17 cellular contexts compared by ENCODE assay signal in the genomic region with DNA sequence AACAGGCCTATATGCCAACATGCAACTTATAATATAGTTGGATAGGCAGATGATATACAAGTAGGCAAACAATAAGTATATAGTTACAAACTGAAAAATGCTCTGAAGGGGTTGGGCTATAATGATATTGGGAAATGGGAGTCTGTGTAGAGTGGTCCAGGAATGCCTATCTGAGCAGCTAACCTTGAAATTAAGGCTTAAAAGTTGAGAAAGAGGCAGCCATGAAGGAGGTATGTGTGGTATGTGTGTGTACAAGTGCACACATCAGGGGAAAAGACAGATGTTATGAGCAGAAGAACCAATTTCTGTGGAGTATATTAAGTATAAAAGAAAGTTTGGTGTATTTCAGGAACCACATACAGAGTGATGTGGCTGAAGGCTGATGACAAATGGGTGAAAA.
DNase-seq lines count a peak whose midpoint lies in the region; ATAC-seq and TF ChIP-seq lines count a peak whose summit lies in the region.
"Had no signal": no experiment of that assay in that cellular context is flagged by ENCODE, and none has a peak within 500 bp of the region (broad histone marks: within the 10 kb centered on the region; RNA-seq: fewer than 3 reads in every experiment).

No MANE protein-coding gene starts in this region.

- peaks cover 64% of the 10 kb centered on the region for H3K4me1 ChIP-seq in ACC112 (ENCODE audit: control insufficient read depth, insufficient read depth, low read length, unreplicated experiment)
- peaks cover 69% of the 10 kb centered on the region for H3K4me1 ChIP-seq in GM23248 (ENCODE audit: insufficient read depth)

- H3K4me3 ChIP-seq in ACC112 (ENCODE audit: low read depth, low read length) (no peak overlapping the region), GM23248 (no peak overlapping the region)
- H3K4me3 ChIP-seq: GM23338, PC-9 had no signal

- H3K79me2 ChIP-seq in ACC112 (ENCODE audit: control insufficient read depth, insufficient read depth, low read length, unreplicated experiment) (no peaks in the 10 kb centered on the region), GM23248 (ENCODE audit: insufficient read depth) (no peaks in the 10 kb centered on the region)

- DNase-seq in GM23248 (peak; percentile 11), amniotic epithelial cell (ENCODE audit: low read depth) (peak; percentile 67), iris pigment epithelial cell (ENCODE audit: low read depth) (peak; percentile 75), HEK293T (ENCODE audit: extremely low spot score) (no peak), NCI-H1436 (lab: John Stamatoyannopoulos, UW) (no peak)
- DNase-seq: C1 segment of cervical spinal cord, KG1, NCI-H1417 treated with DMSO at 0.1 percent for 48 hours, NCI-H1930, NCI-H345, NCI-H526, PC-9 had no signal

- no peak overlapping the region for H3K4me2 ChIP-seq in GM23248 (ENCODE audit: unreplicated experiment)
- H3K4me2 ChIP-seq: GM23338, PC-9 had no signal

- in situ Hi-C loops in GM23248 (cut with MboI), result no loop called here

- ATAC-seq in HG02938 (IDR thresholded peaks at IDR 0.05; ENCODE audit: unreplicated experiment), result no peak
- ATAC-seq: GM23338, HCT116 had no signal

- no peaks in the 10 kb centered on the region for H3K36me3 ChIP-seq in ACC112 (ENCODE audit: insufficient read depth, low read length)
- H3K36me3 ChIP-seq in GM23248 (ENCODE audit: low read depth), result no peaks in the 10 kb centered on the region

- peaks cover 46% of the 10 kb centered on the region for H3F3A ChIP-seq in GM23248 (ENCODE audit: insufficient read depth)

- H3K27me3 ChIP-seq in ACC112 (ENCODE audit: insufficient read depth, low read length) (no peaks in the 10 kb centered on the region), GM23248 (replicated peaks; ENCODE audit: insufficient read depth) (no peaks in the 10 kb centered on the region)

- peak overlapping the region; percentile 83 for H3K27ac ChIP-seq in ACC112 (ENCODE audit: low read depth, low read length)
- H3K27ac ChIP-seq in GM23248, result peak overlapping the region; percentile 71; the same call in 1 of the 2 replicates
- H3K27ac ChIP-seq: RWPE1 had no signal

- POLR2A ChIA-PET in HEK293T (lab: Yijun Ruan, JAX), result no interaction called here

- no peaks in the 10 kb centered on the region for H4K20me1 ChIP-seq in GM23248 (ENCODE audit: insufficient read depth)

- H3K9ac ChIP-seq in GM23248, result no peak overlapping the region

- CTCF ChIA-PET in HEK293T (lab: Yijun Ruan, JAX), result no interaction called here

- H3K9me3 ChIP-seq in GM23248 (ENCODE audit: low read depth), result no peaks in the 10 kb centered on the region

- no peaks in the 10 kb centered on the region for H3K9me2 ChIP-seq in GM23248 (ENCODE audit: insufficient read depth)

- H2AFZ ChIP-seq in ACC112 (ENCODE audit: low read length, unreplicated experiment) (no peak overlapping the region), GM23248 (no peak overlapping the region)
- H2AFZ ChIP-seq: GM23338, PC-9 had no signal

TF ChIP-seq in HEK293T, 16 proteins besides CTCF, POLR2A, EP300 and RAD21:
- no peak for TF ChIP-seq FOXA1 (IDR thresholded peaks at IDR 0.05)
- TF ChIP-seq LEF1 (IDR thresholded peaks at IDR 0.05; ENCODE audit: borderline replicate concordance), result no peak
- TF ChIP-seq ARNT (IDR thresholded peaks at IDR 0.05), result no peak
- TF ChIP-seq FOXM1 (IDR thresholded peaks at IDR 0.05; ENCODE audit: borderline replicate concordance), result no peak
- TF ChIP-seq ELF4 (IDR thresholded peaks at IDR 0.05), result no peak
- no peak for TF ChIP-seq SP1 (IDR thresholded peaks at IDR 0.05)
- no peak for TF ChIP-seq NFRKB (IDR thresholded peaks at IDR 0.05)
- no peak for TF ChIP-seq SUZ12 (IDR thresholded peaks at IDR 0.05)
- TF ChIP-seq TARDBP (IDR thresholded peaks at IDR 0.05), result no peak
- no peak for TF ChIP-seq HDGF (IDR thresholded peaks at IDR 0.05; ENCODE audit: borderline replicate concordance)
- no peak for TF ChIP-seq CTBP1 (IDR thresholded peaks at IDR 0.05; ENCODE audit: borderline replicate concordance)
- no peak for TF ChIP-seq PKNOX1 (IDR thresholded peaks at IDR 0.05)
- TF ChIP-seq ZNF384 (IDR thresholded peaks at IDR 0.05), result no peak
- no peak for TF ChIP-seq BHLHE40 (IDR thresholded peaks at IDR 0.05; ENCODE audit: borderline replicate concordance)

Comparison
In these comparisons a context has a peak if more than half of its experiments do, and no peak if none do; other contexts are left out.
1. DNase-seq: peak in GM23248 (single experiment), amniotic epithelial cell (single experiment) and iris pigment epithelial cell (single experiment); none in HEK293T (single experiment) and NCI-H1436 (single experiment).